ENCODE assay signal across 19 cellular contexts in genomic region chr18:58511306-58511705, GRCh38.
"Had no signal": no experiment of that assay in that cellular context is flagged by ENCODE, and none has a peak within 500 bp of the region (broad histone marks: within the 10 kb centered on the region; RNA-seq: fewer than 3 reads in every experiment).

No MANE protein-coding gene starts in this region.

- H3K27ac ChIP-seq: heart left ventricle, left ventricle myocardium inferior, lower lobe of right lung, pancreas, stomach, thoracic aorta, transverse colon had no signal

- H3K9me3 Mint-ChIP-seq: dendritic cell treated with granulocyte-macrophage colony-stimulating factor and Interleukin-4, amounts not matched to agents 40 ng/mL and 50 ng/mL, for 4 days; memory B cell; natural killer cell had no signal

- H3K4me1 Mint-ChIP-seq: natural killer cell had no signal

- H3K36me3 ChIP-seq: lower lobe of right lung, pancreas, stomach, thoracic aorta, transverse colon had no signal

- H3K4me3 Mint-ChIP-seq: dendritic cell treated with granulocyte-macrophage colony-stimulating factor and Interleukin-4, amounts not matched to agents 40 ng/mL and 50 ng/mL, for 4 days; memory B cell; natural killer cell; neural crest cell had no signal

- ATAC-seq: heart left ventricle, lower lobe of right lung, natural killer cell, pancreas, right cardiac atrium had no signal

- H3K4me3 ChIP-seq: heart left ventricle, left ventricle myocardium inferior, lower lobe of right lung, pancreas, stomach, thoracic aorta, transverse colon had no signal

- DNase-seq: cerebellar nuclear complex; erythroblast; heart left ventricle; hippocampal formation; left ventricle myocardium inferior; lower lobe of right lung; natural killer cell; pancreas; right cardiac atrium; small intestine; stimulated activated CD4-positive, alpha-beta T cell treated with anti-CD3 and anti-CD28 coated beads, Interleukin-12 subunit alpha, Interleukin-12 subunit beta, amount 100 ng/mL, for 4 hours; stimulated activated naive CD4-positive, alpha-beta T cell; stomach; transverse colon had no signal

- H3K27me3 Mint-ChIP-seq: progenitor cell of endocrine pancreas had no signal

- H3K4me1 ChIP-seq: heart left ventricle, lower lobe of right lung, stomach, transverse colon had no signal

- H3K36me3 Mint-ChIP-seq: memory B cell, natural killer cell had no signal

- H3K9me3 ChIP-seq: heart left ventricle, left ventricle myocardium inferior, lower lobe of right lung, pancreas, stomach, thoracic aorta, transverse colon had no signal

- H3K27ac Mint-ChIP-seq: dendritic cell treated with granulocyte-macrophage colony-stimulating factor and Interleukin-4, amounts not matched to agents 40 ng/mL and 50 ng/mL, for 4 days; memory B cell; natural killer cell; progenitor cell of endocrine pancreas had no signal

- H3K27me3 ChIP-seq: heart left ventricle, pancreas, stomach, transverse colon had no signal
